ENCODE assay signal across 20 cellular contexts in genomic region chr2:195047955-195048354, GRCh38.
"Had no signal": no experiment of that assay in that cellular context is flagged by ENCODE, and none has a peak within 500 bp of the region (broad histone marks: within the 10 kb centered on the region; RNA-seq: fewer than 3 reads in every experiment).

No MANE protein-coding gene starts in this region.

- H3K27me3 Mint-ChIP-seq: naive B cell had no signal

- H3K4me1 ChIP-seq: gastrocnemius medialis, heart right ventricle, left lung, lower lobe of right lung had no signal

- H3K9me3 Mint-ChIP-seq: naive B cell had no signal

- H3K4me3 ChIP-seq: coronary artery, dorsolateral prefrontal cortex, esophagus muscularis mucosa, gastrocnemius medialis, heart right ventricle, left lung, lower lobe of right lung, mucosa of descending colon had no signal

- H3K36me3 Mint-ChIP-seq: mesothelial cell of epicardium, naive B cell had no signal

- H3K27me3 ChIP-seq: dorsolateral prefrontal cortex, esophagus muscularis mucosa, gastrocnemius medialis, heart right ventricle, left lung had no signal

- H3K4me1 Mint-ChIP-seq: mesothelial cell of epicardium, naive B cell had no signal

- ATAC-seq: gastrocnemius medialis, heart right ventricle, left cardiac atrium, left lung, left ventricle myocardium superior, lower lobe of right lung, mucosa of descending colon had no signal

- H3K27ac Mint-ChIP-seq: mesothelial cell of epicardium, naive B cell had no signal

- DNase-seq: dermis blood vessel endothelial cell; dorsolateral prefrontal cortex; effector CD4-positive, alpha-beta T cell; effector memory CD4-positive, alpha-beta T cell; foreskin melanocyte; gastrocnemius medialis; glutamatergic neuron; head of caudate nucleus; heart right ventricle; hippocampal formation; left cardiac atrium; left lung; left ventricle myocardium superior; lower lobe of right lung; mesenchymal stem cell; mucosa of descending colon; naive B cell had no signal

- H3K27ac ChIP-seq: coronary artery, dorsolateral prefrontal cortex, esophagus muscularis mucosa, gastrocnemius medialis, heart right ventricle, left lung, lower lobe of right lung had no signal

- H3K36me3 ChIP-seq: esophagus muscularis mucosa, gastrocnemius medialis, heart right ventricle, left lung, lower lobe of right lung had no signal

- H3K4me3 Mint-ChIP-seq: mesothelial cell of epicardium, naive B cell had no signal
